In genomic region chr1:150332651-150333290, GRCh38 we compare ENCODE assay signal across 20 cellular contexts.
"Had no signal": no experiment of that assay in that cellular context is flagged by ENCODE, and none has a peak within 500 bp of the region (broad histone marks: within the 10 kb centered on the region; RNA-seq: fewer than 3 reads in every experiment).

No MANE protein-coding gene starts in this region.

- H3K27me3 Mint-ChIP-seq: activated CD4-positive, alpha-beta T cell treated with anti-CD3 and anti-CD28 coated beads, Interleukin-2, amount 10 ng/mL, durations not matched to agents 7 days and 5 days; activated CD8-positive, alpha-beta T cell treated with anti-CD3 and anti-CD28 coated beads for 36 hours; activated naive CD8-positive, alpha-beta T cell; stimulated activated naive B cell treated with anti-CD40 and anti-IgM and Interleukin-4, amounts not matched to agents 10 μg/mL and 1 μg/mL and 100 μg/mL, for 72 hours had no signal

- DNase-seq: activated CD4-positive, alpha-beta T cell treated with anti-CD3 and anti-CD28 coated beads, Interleukin-2, amount 10 ng/mL, durations not matched to agents 7 days and 5 days; activated CD8-positive, alpha-beta T cell treated with anti-CD3 and anti-CD28 coated beads for 36 hours; activated gamma-delta T cell treated with Interleukin-2 at 50 U/mL for 16 hours; cerebellar nuclear complex; esophagus squamous epithelium; gastrocnemius medialis; heart right ventricle; left colon; mesenchymal stem cell; mucosa of descending colon; retina; sigmoid colon; stimulated activated CD4-positive, alpha-beta T cell treated with anti-CD3 and anti-CD28 coated beads, Interleukin-15, amount 100 ng/mL, for 24 hours; stimulated activated naive B cell treated with anti-CD40 and anti-IgM and Interleukin-4, amounts not matched to agents 10 μg/mL and 1 μg/mL and 100 μg/mL, for 72 hours; T-helper 2 cell; upper lobe of right lung had no signal

- H3K27ac Mint-ChIP-seq: activated CD4-positive, alpha-beta T cell treated with anti-CD3 and anti-CD28 coated beads, Interleukin-2, amount 10 ng/mL, durations not matched to agents 7 days and 5 days; activated CD8-positive, alpha-beta T cell treated with anti-CD3 and anti-CD28 coated beads for 36 hours; activated naive CD8-positive, alpha-beta T cell; activated T-helper 1 cell treated with anti-CD3 and anti-CD28 coated beads, Interleukin-12 subunit alpha, Interleukin-12 subunit beta, Interleukin-2, Interleukin-4 antibody, amounts not matched to agents 30 ng/mL and 10 ng/mL and 1 ng/mL, durations not matched to agents 14 hours and 24 hours and 36 hours; stimulated activated naive B cell treated with anti-CD40 and anti-IgM and Interleukin-4, amounts not matched to agents 10 μg/mL and 1 μg/mL and 100 μg/mL, for 72 hours had no signal

- H3K9me3 Mint-ChIP-seq: activated CD4-positive, alpha-beta T cell treated with anti-CD3 and anti-CD28 coated beads, Interleukin-2, amount 10 ng/mL, durations not matched to agents 7 days and 5 days; activated CD8-positive, alpha-beta T cell treated with anti-CD3 and anti-CD28 coated beads for 36 hours; activated T-helper 1 cell treated with anti-CD3 and anti-CD28 coated beads, Interleukin-12 subunit alpha, Interleukin-12 subunit beta, Interleukin-2, Interleukin-4 antibody, amounts not matched to agents 30 ng/mL and 10 ng/mL and 1 ng/mL, durations not matched to agents 14 hours and 24 hours and 36 hours; stimulated activated naive B cell treated with anti-CD40 and anti-IgM and Interleukin-4, amounts not matched to agents 10 μg/mL and 1 μg/mL and 100 μg/mL, for 72 hours had no signal

- H3K4me3 Mint-ChIP-seq: activated CD4-positive, alpha-beta T cell treated with anti-CD3 and anti-CD28 coated beads, Interleukin-2, amount 10 ng/mL, durations not matched to agents 7 days and 5 days; activated CD8-positive, alpha-beta T cell treated with anti-CD3 and anti-CD28 coated beads for 36 hours; activated naive CD8-positive, alpha-beta T cell; activated T-helper 1 cell treated with anti-CD3 and anti-CD28 coated beads, Interleukin-12 subunit alpha, Interleukin-12 subunit beta, Interleukin-2, Interleukin-4 antibody, amounts not matched to agents 30 ng/mL and 10 ng/mL and 1 ng/mL, durations not matched to agents 14 hours and 24 hours and 36 hours; stimulated activated naive B cell treated with anti-CD40 and anti-IgM and Interleukin-4, amounts not matched to agents 10 μg/mL and 1 μg/mL and 100 μg/mL, for 72 hours had no signal

- H3K27ac ChIP-seq: coronary artery, esophagus squamous epithelium, gastrocnemius medialis, heart right ventricle, sigmoid colon, SK-N-MC, upper lobe of right lung had no signal

- H3K27me3 ChIP-seq: esophagus squamous epithelium, gastrocnemius medialis, heart right ventricle, sigmoid colon, upper lobe of right lung had no signal

- H3K9me3 ChIP-seq: esophagus squamous epithelium, gastrocnemius medialis, heart right ventricle, mucosa of descending colon, sigmoid colon, upper lobe of right lung had no signal

- ATAC-seq: activated CD8-positive, alpha-beta T cell treated with anti-CD3 and anti-CD28 coated beads for 36 hours; gastrocnemius medialis; heart right ventricle; left colon; mucosa of descending colon; stimulated activated naive B cell treated with anti-CD40 and anti-IgM and Interleukin-4, amounts not matched to agents 10 μg/mL and 1 μg/mL and 100 μg/mL, for 72 hours; upper lobe of right lung had no signal
